Comparison of ENCODE assay signal across 19 cellular contexts in genomic region chr2:37148325-37148724, GRCh38. TPM values are rescaled to one million over a fixed set of nuclear protein-coding genes. Genes with fewer than 3 reads are reported as not detected.
"Had no signal": no experiment of that assay in that cellular context is flagged by ENCODE, and none has a peak within 500 bp of the region (broad histone marks: within the 10 kb centered on the region; RNA-seq: fewer than 3 reads in every experiment).

No MANE protein-coding gene starts in this region.

- H3K27me3 Mint-ChIP-seq: activated CD4-positive, alpha-beta T cell treated with anti-CD3 and anti-CD28 coated beads for 36 hours had no signal

- H3K9me3 ChIP-seq: thyroid gland, vagina had no signal

- H3K4me3 ChIP-seq: lung, thyroid gland, vagina had no signal

- H3K4me1 Mint-ChIP-seq: nephron progenitor cell had no signal

- H3K27ac ChIP-seq: brain microvascular endothelial cell, thyroid gland, vagina had no signal

- H3K4me1 ChIP-seq: thyroid gland had no signal

- H3K27me3 ChIP-seq: brain microvascular endothelial cell, thyroid gland, vagina had no signal

- ATAC-seq: activated CD4-positive, alpha-beta T cell treated with anti-CD3 and anti-CD28 coated beads for 36 hours; activated naive CD4-positive, alpha-beta T cell treated with anti-CD3 and anti-CD28 coated beads, Interleukin-2, amount 50 U/mL, for 72 hours; esophagus mucosa had no signal

- H3K4me3 Mint-ChIP-seq: activated CD4-positive, alpha-beta T cell treated with anti-CD3 and anti-CD28 coated beads for 36 hours; nephron progenitor cell had no signal

- DNase-seq: activated CD4-positive, alpha-beta T cell treated with anti-CD3 and anti-CD28 coated beads for 36 hours; amniotic stem cell; brain microvascular endothelial cell; hypothalamus; kidney glomerular epithelial cell; nephron progenitor cell; SW 1271; thyroid gland had no signal

- H3K27ac Mint-ChIP-seq: activated CD4-positive, alpha-beta T cell treated with anti-CD3 and anti-CD28 coated beads for 36 hours; nephron progenitor cell had no signal

RNA-seq across cellular contexts. Expression of gene SULT6B1, which starts 40.1 kb away (rescaled TPM):
- total RNA-seq: activated CD4-positive, alpha-beta T cell treated with anti-CD3 and anti-CD28 coated beads for 36 hours; activated naive CD4-positive, alpha-beta T cell treated with anti-CD3 and anti-CD28 coated beads, Interleukin-2, amount 50 U/mL, for 72 hours; cerebellum; dermis microvascular lymphatic vessel endothelial cell; esophagus mucosa; glomerular endothelial cell; lung; mononuclear cell; osteocyte; renal cortical epithelial cell; skeletal muscle tissue; thyroid gland; vagina had no signal

RNA-seq across cellular contexts. Expression of gene CEBPZOS, which starts 48.0 kb away (rescaled TPM):
- total RNA-seq: osteocyte had no signal
